Comparison of ENCODE assay signal across 14 cellular contexts in genomic region chr1:39394059-39394458, GRCh38.
DNase-seq lines count a peak whose midpoint lies in the region; ATAC-seq and TF ChIP-seq lines count a peak whose summit lies in the region.
"Had no signal": no experiment of that assay in that cellular context is flagged by ENCODE, and none has a peak within 500 bp of the region (broad histone marks: within the 10 kb centered on the region; RNA-seq: fewer than 3 reads in every experiment).

No MANE protein-coding gene starts in this region.

- peak overlapping the region; percentile 91 for H3K27ac ChIP-seq in RWPE2 (ENCODE audit: poor library complexity, severe bottlenecking)
- peak overlapping the region; percentile 97 for H3K27ac ChIP-seq in epithelial cell of prostate
- peak overlapping the region; percentile 69 to 84 (median 77) for H3K27ac ChIP-seq in sigmoid colon

- TF ChIP-seq POLR2A in sigmoid colon (IDR thresholded peaks at IDR 0.05): no peak

- H3K27me3 ChIP-seq in RWPE2 (ENCODE audit: insufficient read depth, poor library complexity, severe bottlenecking) (no peaks in the 10 kb centered on the region), sigmoid colon (no peaks in the 10 kb centered on the region)

- peaks cover 71% of the 10 kb centered on the region for H3K4me1 ChIP-seq in RWPE2 (ENCODE audit: insufficient read depth, poor library complexity, severe bottlenecking)
- peaks cover 0 to 98% (median 82%) of the 10 kb centered on the region in 4 donors for H3K4me1 ChIP-seq in sigmoid colon

- no peaks in the 10 kb centered on the region for H3K9me3 ChIP-seq in RWPE2 (ENCODE audit: severe bottlenecking)
- no peaks in the 10 kb centered on the region for H3K9me3 ChIP-seq in sigmoid colon

- H3K36me3 Mint-ChIP-seq in activated CD4-positive, alpha-beta T cell treated with anti-CD3 and anti-CD28 coated beads, Interleukin-2, amount 10 ng/mL, durations not matched to agents 7 days and 5 days (ENCODE audit: low read depth): peaks cover 52% of the 10 kb centered on the region

- H3K4me3 Mint-ChIP-seq in activated CD4-positive, alpha-beta T cell treated with anti-CD3 and anti-CD28 coated beads, Interleukin-2, amount 10 ng/mL, durations not matched to agents 7 days and 5 days: no peak overlapping the region

- H3K4me3 ChIP-seq in RWPE2 (ENCODE audit: severe bottlenecking): no peak overlapping the region
- H3K4me3 ChIP-seq in sigmoid colon: no peak overlapping the region

- H3K27me3 Mint-ChIP-seq in activated CD4-positive, alpha-beta T cell treated with anti-CD3 and anti-CD28 coated beads, Interleukin-2, amount 10 ng/mL, durations not matched to agents 7 days and 5 days: no peaks in the 10 kb centered on the region

- no peaks in the 10 kb centered on the region for H3K9me3 Mint-ChIP-seq in activated CD4-positive, alpha-beta T cell treated with anti-CD3 and anti-CD28 coated beads, Interleukin-2, amount 10 ng/mL, durations not matched to agents 7 days and 5 days

- peaks cover 74% of the 10 kb centered on the region for H3K4me1 Mint-ChIP-seq in activated CD4-positive, alpha-beta T cell treated with anti-CD3 and anti-CD28 coated beads, Interleukin-2, amount 10 ng/mL, durations not matched to agents 7 days and 5 days

- H3K36me3 ChIP-seq in RWPE2 (ENCODE audit: low read depth): peaks cover 9% of the 10 kb centered on the region
- peaks cover 0 to 14% (median 0%) of the 10 kb centered on the region in 4 donors for H3K36me3 ChIP-seq in sigmoid colon

- peak overlapping the region; percentile 39 for H3K27ac Mint-ChIP-seq in activated CD4-positive, alpha-beta T cell treated with anti-CD3 and anti-CD28 coated beads, Interleukin-2, amount 10 ng/mL, durations not matched to agents 7 days and 5 days

- intact Hi-C loops in sigmoid colon (cut with DNase I): no loop called here

- no peak for DNase-seq in activated CD4-positive, alpha-beta T cell treated with anti-CD3 and anti-CD28 coated beads, Interleukin-2, amount 10 ng/mL, durations not matched to agents 7 days and 5 days
- no peak for DNase-seq in activated CD4-positive, alpha-beta T cell treated with anti-CD3 and anti-CD28 coated beads for 4 hours
- DNase-seq in RWPE2 (ENCODE audit: low spot score): no peak
- DNase-seq in epithelial cell of prostate (ENCODE audit: low read depth, low spot score): no peak
- no peak for DNase-seq in sigmoid colon
- DNase-seq in NCI-H774 (lab: John Stamatoyannopoulos, UW): no peak
- DNase-seq: cerebellar nuclear complex; DMS79; KBM-7; occipital lobe; OCI-M1; stimulated activated CD4-positive, alpha-beta T cell treated with anti-CD3 and anti-CD28 coated beads, Interleukin-4, amount 100 ng/mL, for 1 hour had no signal

- CTCF ChIA-PET in activated CD4-positive, alpha-beta T cell treated with anti-CD3 and anti-CD28 coated beads, Interleukin-2, amount 10 ng/mL, durations not matched to agents 7 days and 5 days (lab: Charles Lee): interaction anchor here (0.8 to 1.5 kb wide), 4 partner anchors 9 to 21 kb away, joined by 3 to 5 read pairs (median 3); no protein-coding TSS in a partner anchor

- ATAC-seq in RWPE2 (ENCODE audit: low read depth) (no peak), GM21737 (IDR thresholded peaks at IDR 0.05; ENCODE audit: unreplicated experiment) (no peak), HG02852 (IDR thresholded peaks at IDR 0.05; ENCODE audit: unreplicated experiment) (no peak)

- POLR2A ChIA-PET in activated CD4-positive, alpha-beta T cell treated with anti-CD3 and anti-CD28 coated beads, Interleukin-2, amount 10 ng/mL, durations not matched to agents 7 days and 5 days (lab: Charles Lee): no interaction called here

- TF ChIP-seq EP300 in sigmoid colon (IDR thresholded peaks at IDR 0.05): no peak

- WGBS in sigmoid colon, 2 donors: 64 to 82% methylated on average over 6 of the region's 6 CpGs

- TF ChIP-seq CTCF in RWPE2 (IDR thresholded peaks at IDR 0.05; ENCODE audit: poor library complexity, severe bottlenecking) (no peak), sigmoid colon (IDR thresholded peaks at IDR 0.05) (no peak)
